In the genomic region with DNA sequence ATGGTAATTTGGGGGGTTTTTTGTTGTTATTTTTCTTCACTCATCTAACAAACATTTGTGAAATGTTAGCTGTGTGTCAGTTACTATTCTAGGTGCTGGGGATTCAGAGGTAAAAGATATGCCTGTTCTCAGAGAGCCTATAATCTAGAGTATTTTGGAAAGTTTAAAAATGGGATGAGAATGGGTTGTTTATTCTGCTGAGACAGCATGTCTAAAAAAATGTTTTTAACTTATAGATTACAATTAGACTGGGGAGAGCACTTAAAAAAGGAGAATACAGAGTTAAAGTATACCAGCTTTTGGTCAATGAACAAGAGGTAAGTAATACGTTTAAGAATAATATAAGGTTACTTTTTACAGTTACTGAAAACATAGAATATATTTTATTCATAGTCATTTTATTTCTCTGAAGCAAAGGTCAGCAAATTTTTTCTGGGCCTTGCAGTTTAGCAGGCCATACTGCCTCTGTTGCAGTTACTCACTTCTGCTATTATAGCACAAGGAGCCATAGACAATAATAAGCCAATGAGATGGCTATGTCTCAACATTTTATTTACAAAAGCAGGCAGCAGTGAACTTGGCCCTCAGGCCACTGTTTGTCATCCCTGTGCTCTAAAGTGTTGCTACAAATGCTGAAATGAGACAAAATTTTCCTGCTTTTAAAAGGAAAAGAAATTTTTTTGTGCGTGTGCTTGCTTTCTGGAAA, we compare ENCODE assay signal across 1 cellular context.
A peak's percentile ranks its signal among the peaks of the same experiment; 100 is the strongest.
TF ChIP-seq lines count a peak whose summit lies in the region.

No MANE protein-coding gene starts in this region.

TF ChIP-seq in K562, 482 proteins besides CTCF, POLR2A, EP300 and RAD21 (continued from another document):
- TF ChIP-seq, protein P1, sequence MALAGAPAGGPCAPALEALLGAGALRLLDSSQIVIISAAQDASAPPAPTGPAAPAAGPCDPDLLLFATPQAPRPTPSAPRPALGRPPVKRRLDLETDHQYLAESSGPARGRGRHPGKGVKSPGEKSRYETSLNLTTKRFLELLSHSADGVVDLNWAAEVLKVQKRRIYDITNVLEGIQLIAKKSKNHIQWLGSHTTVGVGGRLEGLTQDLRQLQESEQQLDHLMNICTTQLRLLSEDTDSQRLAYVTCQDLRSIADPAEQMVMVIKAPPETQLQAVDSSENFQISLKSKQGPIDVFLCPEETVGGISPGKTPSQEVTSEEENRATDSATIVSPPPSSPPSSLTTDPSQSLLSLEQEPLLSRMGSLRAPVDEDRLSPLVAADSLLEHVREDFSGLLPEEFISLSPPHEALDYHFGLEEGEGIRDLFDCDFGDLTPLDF (CRISPR knock-in tag; IDR thresholded peaks at IDR 0.05) = no peak
- TF ChIP-seq C11orf30 (IDR thresholded peaks at IDR 0.05; ENCODE audit: low read depth) (peak; percentile 60), MAFK (IDR thresholded peaks at IDR 0.05; ENCODE audit: low read length) (0 out of 2 replicates have a peak, but pooled peaks have one; percentile 1), MAFF (IDR thresholded peaks at IDR 0.05; ENCODE audit: low read length) (0 out of 2 replicates have a peak, but pooled peaks have one; percentile 16), ZNF316 (IDR thresholded peaks at IDR 0.05) (peak; percentile 74)
- TF ChIP-seq, protein P2, sequence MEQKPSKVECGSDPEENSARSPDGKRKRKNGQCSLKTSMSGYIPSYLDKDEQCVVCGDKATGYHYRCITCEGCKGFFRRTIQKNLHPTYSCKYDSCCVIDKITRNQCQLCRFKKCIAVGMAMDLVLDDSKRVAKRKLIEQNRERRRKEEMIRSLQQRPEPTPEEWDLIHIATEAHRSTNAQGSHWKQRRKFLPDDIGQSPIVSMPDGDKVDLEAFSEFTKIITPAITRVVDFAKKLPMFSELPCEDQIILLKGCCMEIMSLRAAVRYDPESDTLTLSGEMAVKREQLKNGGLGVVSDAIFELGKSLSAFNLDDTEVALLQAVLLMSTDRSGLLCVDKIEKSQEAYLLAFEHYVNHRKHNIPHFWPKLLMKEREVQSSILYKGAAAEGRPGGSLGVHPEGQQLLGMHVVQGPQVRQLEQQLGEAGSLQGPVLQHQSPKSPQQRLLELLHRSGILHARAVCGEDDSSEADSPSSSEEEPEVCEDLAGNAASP (IDR thresholded peaks at IDR 0.05) = no peak
